In genomic region chr3:22730701-22731100, GRCh38 we compare ENCODE assay signal across 23 cellular contexts.
"Had no signal": no experiment of that assay in that cellular context is flagged by ENCODE, and none has a peak within 500 bp of the region (broad histone marks: within the 10 kb centered on the region; RNA-seq: fewer than 3 reads in every experiment).

No MANE protein-coding gene starts in this region.

- H2AFZ ChIP-seq: hepatocyte had no signal

- H3K4me2 ChIP-seq: hepatocyte had no signal

- FAIRE-seq: colon, endothelial cell of umbilical vein, kidney had no signal

- H3K4me3 Mint-ChIP-seq: immature natural killer cell; naive thymus-derived CD4-positive, alpha-beta T cell had no signal

- H3K4me1 ChIP-seq: esophagus squamous epithelium, gastrocnemius medialis, heart left ventricle, left ventricle myocardium inferior, lower lobe of right lung had no signal

- H3K27ac ChIP-seq: coronary artery, dorsolateral prefrontal cortex, epithelial cell of prostate, esophagus squamous epithelium, gastrocnemius medialis, heart left ventricle, hepatocyte, left ventricle myocardium inferior, lower lobe of right lung had no signal

- H3K36me3 Mint-ChIP-seq: immature natural killer cell; naive thymus-derived CD4-positive, alpha-beta T cell had no signal

- H3K79me2 ChIP-seq: hepatocyte had no signal

- H3K27ac Mint-ChIP-seq: immature natural killer cell; naive thymus-derived CD4-positive, alpha-beta T cell had no signal

- H3K27me3 ChIP-seq: esophagus squamous epithelium, gastrocnemius medialis, hepatocyte had no signal

- H3K4me3 ChIP-seq: coronary artery, dorsolateral prefrontal cortex, esophagus squamous epithelium, gastrocnemius medialis, heart left ventricle, hepatocyte, left ventricle myocardium inferior, lower lobe of right lung had no signal

- H3K36me3 ChIP-seq: esophagus squamous epithelium, gastrocnemius medialis, heart left ventricle, left ventricle myocardium inferior, lower lobe of right lung had no signal

- DNase-seq: dorsolateral prefrontal cortex; effector CD4-positive, alpha-beta T cell; effector memory CD4-positive, alpha-beta T cell; erythroblast; esophagus squamous epithelium; foreskin melanocyte; gastrocnemius medialis; heart left ventricle; hypothalamus; immature natural killer cell; islet precursor cell; kidney; left colon; left ventricle myocardium inferior; lower lobe of right lung; mesenchymal stem cell; midbrain; naive thymus-derived CD4-positive, alpha-beta T cell had no signal

- H3K9me3 ChIP-seq: esophagus squamous epithelium, gastrocnemius medialis, heart left ventricle, left ventricle myocardium inferior, lower lobe of right lung had no signal
